16 cellular contexts compared by ENCODE assay signal in the genomic region with DNA sequence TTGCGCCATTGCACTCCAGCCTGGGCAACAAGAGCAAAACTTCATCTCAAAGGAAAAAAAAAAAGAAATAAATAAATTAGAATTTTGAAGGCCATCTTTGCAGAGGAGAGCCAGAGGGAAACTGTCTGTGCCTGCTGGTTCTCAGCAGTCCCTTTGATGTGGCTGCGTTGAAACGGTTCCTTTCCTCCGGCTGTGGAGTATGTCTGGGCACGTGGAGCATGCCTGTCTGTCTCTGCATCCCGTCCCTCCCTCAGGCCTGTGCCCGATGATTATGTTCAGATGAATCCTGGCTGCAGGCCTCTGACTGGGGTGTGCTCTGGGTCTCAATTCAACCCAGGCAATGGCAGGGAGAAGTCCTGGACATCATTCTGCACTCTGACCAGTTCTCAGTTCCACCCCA. TPM values are rescaled to one million over a fixed set of nuclear protein-coding genes. Genes with fewer than 3 reads are reported as not detected.
DNase-seq lines count a peak whose midpoint lies in the region; ATAC-seq, FAIRE-seq and TF ChIP-seq lines count a peak whose summit lies in the region.
"Had no signal": no experiment of that assay in that cellular context is flagged by ENCODE, and none has a peak within 500 bp of the region (broad histone marks: within the 10 kb centered on the region; RNA-seq: fewer than 3 reads in every experiment).

No MANE protein-coding gene starts in this region.

- H3K9me3 Mint-ChIP-seq in activated naive CD4-positive, alpha-beta T cell treated with anti-CD3 and anti-CD28 coated beads, Interleukin-2, amount 10 ng/mL, durations not matched to agents 7 days and 5 days = peaks cover 27% of the 10 kb centered on the region

- H3K27ac Mint-ChIP-seq in activated naive CD4-positive, alpha-beta T cell treated with anti-CD3 and anti-CD28 coated beads, Interleukin-2, amount 10 ng/mL, durations not matched to agents 7 days and 5 days = peak overlapping the region; percentile 45

- H3K27me3 ChIP-seq in bronchial epithelial cell (ENCODE audit: control insufficient read depth, insufficient read depth, low read length) (no peaks in the 10 kb centered on the region), osteoblast (ENCODE audit: insufficient read depth, low read length) (no peaks in the 10 kb centered on the region)
- H3K27me3 ChIP-seq: SJSA1 had no signal

- CTCF ChIA-PET in activated naive CD4-positive, alpha-beta T cell treated with anti-CD3 and anti-CD28 coated beads, Interleukin-2, amount 10 ng/mL, durations not matched to agents 7 days and 5 days (lab: Charles Lee) = no interaction called here

- ATAC-seq in HG02678 (IDR thresholded peaks at IDR 0.05; ENCODE audit: unreplicated experiment) (no peak), GM18502 (IDR thresholded peaks at IDR 0.05; ENCODE audit: poor library complexity, unreplicated experiment) (no peak), left lobe of liver (no peak)
- ATAC-seq: Panc1 had no signal

- H3K36me3 ChIP-seq in bronchial epithelial cell (ENCODE audit: control insufficient read depth, insufficient read depth, low read length) (peaks cover 5% of the 10 kb centered on the region), osteoblast (ENCODE audit: insufficient read depth, low read length) (peaks cover 17% of the 10 kb centered on the region)

- H3K9me3 ChIP-seq in osteoblast (ENCODE audit: low read depth, low read length) = no peaks in the 10 kb centered on the region
- H3K9me3 ChIP-seq: SJSA1 had no signal

- H3K4me3 ChIP-seq in bronchial epithelial cell (ENCODE audit: low read depth, low read length) = no peak overlapping the region
- no peak overlapping the region for H3K4me3 ChIP-seq in osteoblast (ENCODE audit: insufficient read depth, low read length)
- H3K4me3 ChIP-seq: SJSA1 had no signal

- peaks cover 28% of the 10 kb centered on the region for H3K36me3 Mint-ChIP-seq in activated naive CD4-positive, alpha-beta T cell treated with anti-CD3 and anti-CD28 coated beads, Interleukin-2, amount 10 ng/mL, durations not matched to agents 7 days and 5 days

- TF ChIP-seq CTCF in bronchial epithelial cell (IDR thresholded peaks at IDR 0.05; ENCODE audit: insufficient read depth, low read length, severe bottlenecking) (no peak), osteoblast (IDR thresholded peaks at IDR 0.05; ENCODE audit: extremely low read depth, low read depth, low read length) (no peak)

- H3K4me1 Mint-ChIP-seq in activated naive CD4-positive, alpha-beta T cell treated with anti-CD3 and anti-CD28 coated beads, Interleukin-2, amount 10 ng/mL, durations not matched to agents 7 days and 5 days = peaks cover 12% of the 10 kb centered on the region

- FAIRE-seq in bronchial epithelial cell (lab: Jason Lieb, UNC) = no peak
- FAIRE-seq: A204.1, H54 had no signal

- H3K4me2 ChIP-seq in osteoblast (ENCODE audit: insufficient read depth, low read length) = no peak overlapping the region

- H4K20me1 ChIP-seq in osteoblast (ENCODE audit: insufficient read depth, low read length) = no peaks in the 10 kb centered on the region

- no peaks in the 10 kb centered on the region for H3K27me3 Mint-ChIP-seq in activated naive CD4-positive, alpha-beta T cell treated with anti-CD3 and anti-CD28 coated beads, Interleukin-2, amount 10 ng/mL, durations not matched to agents 7 days and 5 days

- H2AFZ ChIP-seq in osteoblast (ENCODE audit: low read length) = no peak overlapping the region

- H3K4me3 Mint-ChIP-seq in activated naive CD4-positive, alpha-beta T cell treated with anti-CD3 and anti-CD28 coated beads, Interleukin-2, amount 10 ng/mL, durations not matched to agents 7 days and 5 days = no peak overlapping the region

- H3K79me2 ChIP-seq in osteoblast (ENCODE audit: insufficient read depth, low read length) = no peaks in the 10 kb centered on the region

- no peak overlapping the region for H3K27ac ChIP-seq in osteoblast (ENCODE audit: low read depth, low read length)
- H3K27ac ChIP-seq: SJSA1 had no signal

- peak; percentile 36 for DNase-seq in activated naive CD4-positive, alpha-beta T cell treated with anti-CD3 and anti-CD28 coated beads, Interleukin-2, amount 10 ng/mL, durations not matched to agents 7 days and 5 days
- no peak for DNase-seq in activated naive CD4-positive, alpha-beta T cell treated with anti-CD3 and anti-CD28 coated beads, Interleukin-2, amount 50 U/mL, for 16 hours
- DNase-seq in bronchial epithelial cell (ENCODE audit: low read depth) (peak; percentile 23), osteoblast (ENCODE audit: insufficient read length, low spot score, missing footprints) (peak; percentile 31), left lobe of liver (ENCODE audit: low spot score) (no peak)
- DNase-seq: DMS79 treated with DMSO at 0.1 percent for 48 hours, NCI-H1105 treated with DMSO at 0.1 percent for 48 hours, NCI-H1694, NCI-H2081 treated with DMSO at 0.1 percent for 48 hours, NCI-H446 treated with DMSO at 0.1 percent for 48 hours had no signal

- H3K4me1 ChIP-seq in osteoblast (ENCODE audit: insufficient read depth, low read length) = no peaks in the 10 kb centered on the region
- H3K4me1 ChIP-seq: SJSA1 had no signal

RNA-seq across cellular contexts. Expression of a gene that starts 33.4 kb away (rescaled TPM):
- total RNA-seq in bronchial epithelial cell = 0.38 and 0.79 TPM in 2 replicates
- total RNA-seq in osteoblast = 11.8 and 12.7 TPM in 2 replicates
- 0.13 TPM for total RNA-seq in left lobe of liver

Comparison
In these comparisons a context has a peak if more than half of its experiments do, and no peak if none do; other contexts are left out.
1. DNase-seq: peak in activated naive CD4-positive, alpha-beta T cell treated with anti-CD3 and anti-CD28 coated beads, Interleukin-2, amount 10 ng/mL, durations not matched to agents 7 days and 5 days (single experiment), bronchial epithelial cell (single experiment) and osteoblast (single experiment); none in activated naive CD4-positive, alpha-beta T cell treated with anti-CD3 and anti-CD28 coated beads, Interleukin-2, amount 50 U/mL, for 16 hours (single experiment) and left lobe of liver (single experiment).